22 cellular contexts compared by ENCODE assay signal in the genomic region with DNA sequence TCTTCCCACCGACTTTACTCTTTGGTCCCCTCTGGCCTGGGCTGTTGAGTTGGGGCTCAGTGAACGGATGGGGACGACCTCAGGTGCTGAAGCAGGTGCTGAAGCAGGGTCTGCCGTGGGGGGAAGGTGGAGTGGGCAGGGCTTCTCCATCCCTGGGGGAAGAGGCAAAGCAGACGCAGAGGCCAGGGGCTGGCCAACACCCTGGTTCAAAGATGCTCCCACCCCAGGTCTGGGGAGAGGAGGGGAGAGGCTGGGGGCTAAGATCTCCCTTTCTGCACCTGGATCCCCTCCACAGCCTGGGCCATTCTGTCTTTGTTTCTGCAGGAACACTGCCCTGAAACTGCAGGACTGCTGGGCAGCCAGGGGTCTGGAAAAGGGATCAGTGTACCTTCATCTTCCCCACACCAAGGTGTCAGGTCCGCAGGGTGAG. TPM values are rescaled to one million over a fixed set of nuclear protein-coding genes. Genes with fewer than 3 reads are reported as not detected.
DNase-seq lines count a peak whose midpoint lies in the region; ATAC-seq lines count a peak whose summit lies in the region.
"Had no signal": no experiment of that assay in that cellular context is flagged by ENCODE, and none has a peak within 500 bp of the region (broad histone marks: within the 10 kb centered on the region; RNA-seq: fewer than 3 reads in every experiment).

No MANE protein-coding gene starts in this region.

- H3K9ac ChIP-seq in HUES6 (ENCODE audit: low read length), result no peak overlapping the region
- no peak overlapping the region for H3K9ac ChIP-seq in iPS-20b (ENCODE audit: low read depth, low read length)
- H3K9ac ChIP-seq in neuronal stem cell (ENCODE audit: low read depth, low read length, poor library complexity), result no peak overlapping the region
- H3K9ac ChIP-seq: BLaER1 treated with 17β-estradiol and CSF1 and Interleukin-3, amounts not matched to agents 10 nM and 100 nM had no signal

- H3K27ac ChIP-seq in HUES6 (ENCODE audit: low read depth, low read length) (no peak overlapping the region), iPS-20b (ENCODE audit: low read length) (no peak overlapping the region), neuronal stem cell (replicated peaks; ENCODE audit: low read length) (no peak overlapping the region), aorta (ENCODE audit: low read depth in 1 of 2, low read length in 2 of 2) (no peak overlapping the region)
- H3K27ac ChIP-seq: BLaER1 treated with 17β-estradiol and CSF1 and Interleukin-3, amounts not matched to agents 10 nM and 100 nM had no signal

- H4K8ac ChIP-seq in neuronal stem cell (ENCODE audit: low read depth, low read length), result no peak overlapping the region

- intact Hi-C loops in aorta (cut with DNase I), result loop anchor here in 1 of 2 donors (10.0 kb wide), 1 partner anchor 50 kb away; the partner anchor contains the start of gene ALOXE3

- no peaks in the 10 kb centered on the region for H3K79me1 ChIP-seq in neuronal stem cell (ENCODE audit: low read depth, low read length)

- H2BK12ac ChIP-seq in neuronal stem cell (ENCODE audit: low read length), result peak overlapping the region; percentile 89

- DNase-seq in neuronal stem cell (ENCODE audit: low spot score) (no peak), aorta (peak; percentile 16 to 56), KG1 (lab: John Stamatoyannopoulos, UW) (no peak), GF-D8 (lab: John Stamatoyannopoulos, UW) (no peak)
- DNase-seq: ACHN; CD8-positive, alpha-beta T cell; DND-41; GOT3; Karpas-422; NCI-H1417; NCI-H1694 treated with DMSO at 0.1 percent for 48 hours; NCI-H2081 treated with DMSO at 0.1 percent for 48 hours; NCI-H2171 treated with DMSO at 0.1 percent for 48 hours; NCI-H524 treated with DMSO at 0.1 percent for 48 hours had no signal

- no peak overlapping the region for H2BK5ac ChIP-seq in neuronal stem cell (ENCODE audit: low read length)

- H3K9me3 ChIP-seq in HUES6 (ENCODE audit: control insufficient read depth, insufficient read depth, low read depth, low read length) (no peaks in the 10 kb centered on the region), iPS-20b (ENCODE audit: insufficient read depth, low read depth, low read length) (no peaks in the 10 kb centered on the region), neuronal stem cell (replicated peaks in 1 of 2; ENCODE audit: control insufficient read depth in 2 of 2, insufficient read depth in 1 of 2, low read depth in 1 of 2, low read length in 2 of 2) (no peaks in the 10 kb centered on the region), aorta (ENCODE audit: control insufficient read depth, low read length) (no peaks in the 10 kb centered on the region)
- H3K9me3 ChIP-seq: BLaER1 treated with 17β-estradiol and CSF1 and Interleukin-3, amounts not matched to agents 10 nM and 100 nM had no signal

- no peak overlapping the region for H2AFZ ChIP-seq in neuronal stem cell (ENCODE audit: low read length)

- peaks cover 70% of the 10 kb centered on the region for H3K27me3 ChIP-seq in HUES6 (ENCODE audit: control insufficient read depth, insufficient read depth, low read length)
- peaks cover 84% of the 10 kb centered on the region for H3K27me3 ChIP-seq in iPS-20b (ENCODE audit: insufficient read depth, low read length)
- H3K27me3 ChIP-seq in neuronal stem cell (ENCODE audit: control insufficient read depth in 3 of 3, insufficient read depth in 3 of 3, low read depth in 1 of 3, low read length in 3 of 3), result peaks cover 3 to 90% (median 48%) of the 10 kb centered on the region in 3 experiments
- no peaks in the 10 kb centered on the region for H3K27me3 ChIP-seq in aorta (ENCODE audit: control insufficient read depth in 1 of 2, insufficient read depth in 2 of 2, low read length in 1 of 2)

- H2BK15ac ChIP-seq in neuronal stem cell (ENCODE audit: low read length), result peak overlapping the region; percentile 8

- H4K91ac ChIP-seq in neuronal stem cell (ENCODE audit: low read depth, low read length, poor library complexity), result no peak overlapping the region

- H3K4me1 ChIP-seq in HUES6 (ENCODE audit: control insufficient read depth, insufficient read depth, low read length), result peaks cover 38% of the 10 kb centered on the region
- H3K4me1 ChIP-seq in iPS-20b (ENCODE audit: insufficient read depth, low read length), result peaks cover 26% of the 10 kb centered on the region
- H3K4me1 ChIP-seq in neuronal stem cell (ENCODE audit: control insufficient read depth in 2 of 2, insufficient read depth in 1 of 2, low read depth in 1 of 2, low read length in 2 of 2), result peaks cover 0 to 6% of the 10 kb centered on the region in 2 donors
- no peaks in the 10 kb centered on the region for H3K4me1 ChIP-seq in aorta (ENCODE audit: control insufficient read depth in 1 of 2, insufficient read depth in 2 of 2, low read length in 2 of 2)

- no peak overlapping the region for H3K23ac ChIP-seq in neuronal stem cell (ENCODE audit: low read depth, low read length, poor library complexity)

- WGBS in neuronal stem cell (ENCODE audit: extremely low coverage in 2 of 2, insufficient read length in 2 of 2, insufficient replicate concordance in 1 of 2), 2 donors, result no CpG with 5 or more reads among the region's 6 CpGs
- WGBS in aorta, 2 donors, result 45 to 53% methylated on average over 6 of the region's 6 CpGs

- H2AK5ac ChIP-seq in neuronal stem cell (ENCODE audit: low read depth, low read length), result peak overlapping the region; percentile 67

- no peak overlapping the region for H3K14ac ChIP-seq in neuronal stem cell (ENCODE audit: low read length)

- H3K36me3 ChIP-seq in HUES6 (ENCODE audit: control insufficient read depth, insufficient read depth, low read length) (no peaks in the 10 kb centered on the region), iPS-20b (ENCODE audit: insufficient read depth, low read depth, low read length) (no peaks in the 10 kb centered on the region), neuronal stem cell (replicated peaks in 1 of 2; ENCODE audit: control insufficient read depth in 2 of 2, insufficient read depth in 2 of 2, low read length in 2 of 2) (no peaks in the 10 kb centered on the region), aorta (ENCODE audit: control insufficient read depth in 1 of 2, insufficient read depth in 2 of 2, low read length in 1 of 2) (no peaks in the 10 kb centered on the region)
- H3K36me3 ChIP-seq: BLaER1 treated with 17β-estradiol and CSF1 and Interleukin-3, amounts not matched to agents 10 nM and 100 nM had no signal

- H2BK120ac ChIP-seq in neuronal stem cell (ENCODE audit: low read depth, low read length), result no peak overlapping the region

- no peak overlapping the region for H3K4me2 ChIP-seq in neuronal stem cell (ENCODE audit: insufficient read depth, low read length, poor library complexity, severe bottlenecking)

- ATAC-seq in aorta (ENCODE audit: low FRiP score) (no peak), HG02973 (IDR thresholded peaks at IDR 0.05; ENCODE audit: unreplicated experiment) (no peak)
- ATAC-seq: CD8-positive, alpha-beta T cell; Panc1 had no signal

- no peak overlapping the region for H3K4ac ChIP-seq in neuronal stem cell (ENCODE audit: low read length)

- H3K18ac ChIP-seq in neuronal stem cell (ENCODE audit: low read length), result peak overlapping the region; percentile 46

- H3K4me3 ChIP-seq in HUES6 (ENCODE audit: low read depth, low read length) (peak overlapping the region; percentile 5; the same call in 1 of the 2 replicates), iPS-20b (ENCODE audit: low read length) (peak overlapping the region; percentile 32; the same call in 1 of the 2 replicates), neuronal stem cell (ENCODE audit: low read length in 2 of 2) (peak overlapping the region in 1 of 2 donors; percentile 61), aorta (ENCODE audit: low read length in 2 of 2) (no peak overlapping the region)
- H3K4me3 ChIP-seq: BLaER1 treated with 17β-estradiol and CSF1 and Interleukin-3, amounts not matched to agents 10 nM and 100 nM had no signal

RNA-seq across cellular contexts. Expression of gene ALOX12B, which starts 22.9 kb away (rescaled TPM):
- polyA plus RNA-seq in neuronal stem cell (2013, experiment 1 of 2), result 0.33 TPM
- 0.29 TPM for polyA plus RNA-seq in neuronal stem cell (2013, experiment 2 of 2)
- total RNA-seq in aorta, result not detected
- under 1 TPM in 1 of 2 donors, not detected in 1; 0.25 TPM for polyA plus RNA-seq in aorta
- total RNA-seq: M059J had no signal

RNA-seq across cellular contexts. Expression of gene ALOX15B, which starts 25.7 kb away (rescaled TPM):
- not detected for polyA plus RNA-seq in neuronal stem cell (2013, experiment 1 of 2)
- not detected for polyA plus RNA-seq in neuronal stem cell (2013, experiment 2 of 2)
- total RNA-seq in aorta, result 1 to 10 TPM in 1 of 2 donors, under 1 TPM in 1; 0.15 to 1.0 TPM
- polyA plus RNA-seq in aorta, result 1 to 10 TPM in 1 of 2 donors, under 1 TPM in 1; 0.26 to 2.0 TPM
- total RNA-seq: CD8-positive, alpha-beta T cell; HT1080; M059J had no signal
- polyA plus RNA-seq: IgD-negative memory B cell had no signal

RNA-seq across cellular contexts. Expression of gene ALOXE3, which starts 53.7 kb away (rescaled TPM):
- polyA plus RNA-seq in neuronal stem cell (2013, experiment 1 of 2), result 0.07 TPM
- polyA plus RNA-seq in neuronal stem cell (2013, experiment 2 of 2), result 0.11 TPM
- total RNA-seq in aorta, result not detected
- not detected for polyA plus RNA-seq in aorta
- polyA plus RNA-seq: IgD-negative memory B cell had no signal

RNA-seq across cellular contexts. Expression of gene HES7, which starts 59.3 kb away (rescaled TPM):
- polyA plus RNA-seq in neuronal stem cell (2013, experiment 1 of 2), result 5.8 TPM
- polyA plus RNA-seq in neuronal stem cell (2013, experiment 2 of 2), result 4.2 TPM
- total RNA-seq in aorta, result under 1 TPM; 0.19 to 0.30 TPM
- polyA plus RNA-seq in aorta, result 1 to 10 TPM in 1 of 2 donors, not detected in 1; 1.6 TPM
- polyA plus RNA-seq: IgD-negative memory B cell had no signal

Comparison
In these comparisons a context has a peak if more than half of its experiments do, and no peak if none do; other contexts are left out.
1. H3K4me3 ChIP-seq: peak in HUES6 (single experiment) and iPS-20b (single experiment); none in aorta (0 of 2).
2. DNase-seq: peak in aorta (2 of 2); none in neuronal stem cell (single experiment), KG1 (single experiment) and GF-D8 (single experiment).